Comparison of ENCODE assay signal across 13 cellular contexts in the genomic region with DNA sequence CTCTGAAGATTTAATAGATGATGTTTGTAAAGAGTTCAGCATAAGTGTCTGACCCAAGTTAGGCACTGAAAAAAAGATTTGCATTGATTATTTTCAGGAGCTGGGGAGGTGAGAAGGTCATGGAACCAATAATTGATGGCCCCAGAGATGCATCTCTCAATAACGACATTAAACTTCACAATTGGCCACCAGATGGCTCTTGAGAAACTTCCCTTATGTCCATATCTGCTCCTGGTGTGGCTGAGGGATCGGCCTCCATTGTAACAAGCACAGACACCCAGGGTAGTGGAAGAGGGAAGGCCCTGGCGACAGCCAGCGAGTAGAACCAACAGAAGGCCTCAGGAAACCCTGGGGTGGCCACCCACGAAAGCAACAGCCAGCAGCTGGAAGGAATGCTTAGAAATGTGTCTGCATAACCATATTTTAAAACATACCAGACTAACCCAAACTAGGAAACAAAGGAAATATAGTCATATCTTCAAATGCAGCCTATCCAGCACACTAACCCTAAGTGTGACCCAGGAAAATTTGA.
DNase-seq lines count a peak whose midpoint lies in the region; ATAC-seq and TF ChIP-seq lines count a peak whose summit lies in the region.
"Had no signal": no experiment of that assay in that cellular context is flagged by ENCODE, and none has a peak within 500 bp of the region (broad histone marks: within the 10 kb centered on the region; RNA-seq: fewer than 3 reads in every experiment).

No MANE protein-coding gene starts in this region.

- no peak overlapping the region for H3K4me2 ChIP-seq in GM23338

- H3K27me3 ChIP-seq in GM23338 (ENCODE audit: insufficient read depth), result no peaks in the 10 kb centered on the region

- peak overlapping the region; percentile 76; the same call in 1 of the 2 replicates for H3K27ac Mint-ChIP-seq in GM23338
- H3K27ac Mint-ChIP-seq: nephron had no signal

- H3K27ac ChIP-seq in GM23338 (ENCODE audit: low read depth), result no peak overlapping the region

- H3K4me1 Mint-ChIP-seq in GM23338, result peaks cover 6% of the 10 kb centered on the region
- H3K4me1 Mint-ChIP-seq: central memory CD8-positive, alpha-beta T cell; nephron had no signal

- ATAC-seq in GM23338 (no peak), omental fat pad (ENCODE audit: low FRiP score) (no peak), HG03097 (IDR thresholded peaks at IDR 0.05; ENCODE audit: low FRiP score, unreplicated experiment) (no peak), HG03432 (IDR thresholded peaks at IDR 0.05; ENCODE audit: unreplicated experiment) (no peak)

- no peaks in the 10 kb centered on the region for H4K20me1 ChIP-seq in GM23338 (replicated peaks; ENCODE audit: insufficient read depth)

- 0 out of 2 replicates have a peak, but pooled peaks cover 14% of the 10 kb centered on the region for H3K9me2 ChIP-seq in GM23338 (ENCODE audit: insufficient read depth)

- no peaks in the 10 kb centered on the region; the same call in 1 of the 2 replicates for H3K4me1 ChIP-seq in GM23338 (ENCODE audit: insufficient read depth)

- no peak overlapping the region for H3K4me3 ChIP-seq in GM23338

- H2AFZ ChIP-seq in GM23338, result no peak overlapping the region

- 0 out of 3 replicates have a peak, but pooled peaks cover 3% of the 10 kb centered on the region for H3K36me3 Mint-ChIP-seq in GM23338 (ENCODE audit: low read depth)

- no peak overlapping the region for H3K4me3 Mint-ChIP-seq in GM23338
- H3K4me3 Mint-ChIP-seq: central memory CD8-positive, alpha-beta T cell; nephron had no signal

- H3F3A ChIP-seq in GM23338 (replicated peaks; ENCODE audit: low read depth), result no peaks in the 10 kb centered on the region

- peaks cover 4% of the 10 kb centered on the region for H3K27me3 Mint-ChIP-seq in GM23338 (ENCODE audit: insufficient read depth, low read depth, poor library complexity)
- H3K27me3 Mint-ChIP-seq: central memory CD8-positive, alpha-beta T cell had no signal

- peak; percentile 34 to 44 for TF ChIP-seq CTCF in GM23338 (conservative IDR thresholded peaks at IDR 0.05; ENCODE audit: low read depth in 2 of 2)
- no peak for TF ChIP-seq CTCF in omental fat pad (IDR thresholded peaks at IDR 0.05)

- H3K79me2 ChIP-seq in GM23338 (replicated peaks; ENCODE audit: insufficient read depth), result no peaks in the 10 kb centered on the region

- no peaks in the 10 kb centered on the region for H3K9me3 Mint-ChIP-seq in GM23338
- H3K9me3 Mint-ChIP-seq: nephron had no signal

- peak; percentile 22 for DNase-seq in COLO829 (ENCODE audit: low spot score)
- DNase-seq in GM23338 (ENCODE audit: low spot score), result no peak
- DNase-seq in RKO (ENCODE audit: low spot score), result peak; percentile 36
- peak; percentile 14 for DNase-seq in foreskin melanocyte
- DNase-seq in anterior cingulate cortex (lab: John Stamatoyannopoulos, UW), result no peak
- no peak for DNase-seq in omental fat pad (ENCODE audit: low spot score)
- DNase-seq: activated effector memory CD4-positive, alpha-beta T cell treated with anti-CD3 and anti-CD28 coated beads, Interleukin-2, amount 50 U/mL, for 16 hours; NCI-H1930; SHP77 treated with DMSO at 0.1 percent for 48 hours had no signal

- no peaks in the 10 kb centered on the region for H3K36me3 ChIP-seq in GM23338 (ENCODE audit: insufficient read depth)

TF ChIP-seq in GM23338, 12 proteins besides CTCF, POLR2A, EP300 and RAD21 (continues in another document):
- TF ChIP-seq REST (IDR thresholded peaks at IDR 0.05; ENCODE audit: unreplicated experiment), result no peak
- no peak for TF ChIP-seq JUNB (IDR thresholded peaks at IDR 0.05; ENCODE audit: unreplicated experiment)
- TF ChIP-seq POLR2AphosphoS5 (IDR thresholded peaks at IDR 0.05; ENCODE audit: low read depth), result no peak
- no peak for TF ChIP-seq ETS1 (IDR thresholded peaks at IDR 0.05)
- no peak for TF ChIP-seq STAT1 (IDR thresholded peaks at IDR 0.05; ENCODE audit: unreplicated experiment)

Comparison
In these comparisons a context has a peak if more than half of its experiments do, and no peak if none do; other contexts are left out.
1. DNase-seq: peak in COLO829 (single experiment), RKO (single experiment) and foreskin melanocyte (single experiment); none in GM23338 (single experiment), anterior cingulate cortex (0 of 58) and omental fat pad (single experiment).
2. CTCF ChIP-seq: peak in GM23338 (2 of 2); none in omental fat pad (0 of 3).